ENCODE assay signal across 8 cellular contexts in genomic region chr5:32076699-32077695, GRCh38.
DNase-seq lines count a peak whose midpoint lies in the region; ATAC-seq and TF ChIP-seq lines count a peak whose summit lies in the region.

No MANE protein-coding gene starts in this region.

- H3K36me3 ChIP-seq in A673 (ENCODE audit: insufficient read depth, low read length, poor library complexity, severe bottlenecking): no peaks in the 10 kb centered on the region
- no peaks in the 10 kb centered on the region for H3K36me3 ChIP-seq in uterus

- intact Hi-C loops in A673 (cut with micrococcal nuclease; ENCODE audit: unreplicated experiment) (loop anchor here (1.0 kb wide), 3 partner anchors 148 to 252 kb away; no protein-coding TSS in a partner anchor), uterus (cut with DNase I; ENCODE audit: low total_unique reads) (no loop called here)

- H3K9me3 ChIP-seq in A673 (ENCODE audit: low read depth, low read length, poor library complexity, severe bottlenecking) (no peaks in the 10 kb centered on the region), uterus (no peaks in the 10 kb centered on the region)

- H3K4me1 ChIP-seq in A673 (ENCODE audit: insufficient read depth, low read length, poor library complexity, severe bottlenecking) (no peaks in the 10 kb centered on the region), uterus (no peaks in the 10 kb centered on the region)

- no peak overlapping the region for H3K27ac ChIP-seq in A673 (ENCODE audit: low read depth, low read length, poor library complexity, severe bottlenecking)
- no peak overlapping the region for H3K27ac ChIP-seq in uterus

- no peak for ATAC-seq in HG03095 (IDR thresholded peaks at IDR 0.05; ENCODE audit: unreplicated experiment)

- TF ChIP-seq POLR2A in uterus (IDR thresholded peaks at IDR 0.05): no peak

- no peaks in the 10 kb centered on the region for H3K27me3 ChIP-seq in A673 (replicated peaks; ENCODE audit: insufficient read depth, low read depth, low read length, poor library complexity)
- H3K27me3 ChIP-seq in uterus: no peaks in the 10 kb centered on the region

- BruUV-seq in A673 (replicated peaks; lab: Mats Ljungman, UMichigan): no TSS peak

- no peak overlapping the region for H3K4me3 ChIP-seq in A673 (ENCODE audit: low read depth, low read length, poor library complexity, severe bottlenecking)
- no peak overlapping the region for H3K4me3 ChIP-seq in uterus

- DNase-seq in A673 (ENCODE audit: low spot score) (peak; percentile 75), GM10266 (ENCODE audit: extremely low spot score) (peak; percentile 44), M059J (ENCODE audit: low read depth) (peak; percentile 74), SK-N-DZ (ENCODE audit: low spot score) (peak; percentile 56), dedifferentiated amniotic fluid mesenchymal stem cell (ENCODE audit: extremely low spot score) (peak; percentile 69), lung microvascular endothelial cell (ENCODE audit: low read depth in 2 of 2) (peak; percentile 67 to 70), uterus (peak; percentile 50 to 64)

- POLR2A ChIA-PET in A673 (lab: Charles Lee; ENCODE audit: low non-redundant PET): interaction anchor here (0.5 to 0.6 kb wide), 2 partner anchors 8 to 260 kb away, joined by 3 read pairs; no protein-coding TSS in a partner anchor

- TF ChIP-seq CTCF in A673 (conservative IDR thresholded peaks at IDR 0.05; ENCODE audit: low read depth, low read length) (peak; percentile 91), GM10266 (IDR thresholded peaks at IDR 0.05; ENCODE audit: control insufficient read depth, insufficient read depth, low read depth, missing control alignments) (peak; percentile 81), uterus (IDR thresholded peaks at IDR 0.05) (peak; percentile 77 to 86 (median 82))

- CTCF ChIA-PET in A673 (lab: Charles Lee): interaction anchor here (0.5 to 1.1 kb wide), 11 partner anchors 16 to 545 kb away, joined by 3 to 16 read pairs (median 6); partner anchors contain the start of genes C5orf22 and DROSHA
